ENCODE assay signal across 23 cellular contexts in the genomic region with DNA sequence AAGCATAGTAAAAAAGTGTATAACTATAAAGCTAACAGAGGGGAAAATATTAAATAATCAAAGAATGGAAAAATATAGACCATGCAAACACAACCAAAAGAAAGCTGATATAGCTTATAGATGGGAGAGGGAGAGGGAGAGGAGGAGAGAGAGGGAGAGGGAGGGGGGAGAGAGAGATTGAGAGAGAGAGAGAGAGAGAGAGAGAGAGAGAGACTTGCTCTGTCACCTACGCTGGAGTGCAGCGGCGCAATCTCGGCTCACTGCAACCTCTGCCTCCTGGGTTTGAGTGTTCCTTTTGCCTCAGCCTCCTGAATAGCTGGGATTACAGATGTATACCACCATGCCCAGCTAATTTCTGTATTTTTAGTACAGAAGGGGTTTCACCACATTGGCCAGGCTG.
"Had no signal": no experiment of that assay in that cellular context is flagged by ENCODE, and none has a peak within 500 bp of the region (broad histone marks: within the 10 kb centered on the region; RNA-seq: fewer than 3 reads in every experiment).

No MANE protein-coding gene starts in this region.

- H3K9me3 ChIP-seq: gastrocnemius medialis, heart right ventricle, mucosa of descending colon, thyroid gland had no signal

- H3K4me1 ChIP-seq: thyroid gland had no signal

- H3K36me3 ChIP-seq: gastrocnemius medialis, thyroid gland had no signal

- H3K27ac Mint-ChIP-seq: T-cell had no signal

- H3K27ac ChIP-seq: coronary artery, gastrocnemius medialis, heart right ventricle, thyroid gland had no signal

- ATAC-seq: activated T-cell treated with anti-CD3 and anti-CD28 coated beads, Interleukin-2, amount 50 U/mL, for 72 hours; gastrocnemius medialis; mucosa of descending colon; SK-N-SH treated with all-trans-retinoic acid at 6 μM for 48 hours; T-cell had no signal

- DNase-seq: activated CD4-positive, alpha-beta T cell treated with anti-CD3 and anti-CD28 coated beads, Interleukin-2, amount 50 U/mL, for 4 hours; activated CD4-positive, CD25-positive, alpha-beta regulatory T cell; activated gamma-delta T cell; activated T-cell treated with anti-CD3 and anti-CD28 coated beads, Interleukin-2, amount 50 U/mL, for 72 hours; anterior cingulate cortex; gastrocnemius medialis; heart right ventricle; kidney glomerular epithelial cell; mesenchymal stem cell; mucosa of descending colon; occipital lobe; posterior cingulate gyrus; retina; stimulated activated CD4-positive, alpha-beta T cell treated with anti-CD3 and anti-CD28 coated beads, Interleukin-1b, Interleukin-23, amount 100 ng/mL, for 48 hours; stimulated activated CD8-positive, alpha-beta memory T cell treated with anti-CD3 and anti-CD28 coated beads, Interleukin-4, amount 100 ng/mL, for 48 hours; stimulated activated naive CD4-positive, alpha-beta T cell; T-cell; T-helper 9 cell; thyroid gland had no signal

- H3K4me3 ChIP-seq: coronary artery, gastrocnemius medialis, heart right ventricle, mucosa of descending colon, thyroid gland had no signal

- H3K27me3 ChIP-seq: gastrocnemius medialis, heart right ventricle, thyroid gland had no signal

- H3K9me3 Mint-ChIP-seq: activated T-cell treated with anti-CD3 and anti-CD28 coated beads, Interleukin-2, amount 50 U/mL, for 72 hours; brain; nephron; T-cell had no signal

- H3K4me3 Mint-ChIP-seq: activated T-cell treated with anti-CD3 and anti-CD28 coated beads, Interleukin-2, amount 50 U/mL, for 72 hours; nephron had no signal

- H3K27me3 Mint-ChIP-seq: brain, T-cell had no signal
